8 cellular contexts compared by ENCODE assay signal in genomic region chr9:37650873-37651768, GRCh38. TPM values are rescaled to one million over a fixed set of nuclear protein-coding genes. Genes with fewer than 3 reads are reported as not detected.
A peak's percentile ranks its signal among the peaks of the same experiment; 100 is the strongest.
DNase-seq lines count a peak whose midpoint lies in the region; ATAC-seq and TF ChIP-seq lines count a peak whose summit lies in the region.

A gene with protein sequence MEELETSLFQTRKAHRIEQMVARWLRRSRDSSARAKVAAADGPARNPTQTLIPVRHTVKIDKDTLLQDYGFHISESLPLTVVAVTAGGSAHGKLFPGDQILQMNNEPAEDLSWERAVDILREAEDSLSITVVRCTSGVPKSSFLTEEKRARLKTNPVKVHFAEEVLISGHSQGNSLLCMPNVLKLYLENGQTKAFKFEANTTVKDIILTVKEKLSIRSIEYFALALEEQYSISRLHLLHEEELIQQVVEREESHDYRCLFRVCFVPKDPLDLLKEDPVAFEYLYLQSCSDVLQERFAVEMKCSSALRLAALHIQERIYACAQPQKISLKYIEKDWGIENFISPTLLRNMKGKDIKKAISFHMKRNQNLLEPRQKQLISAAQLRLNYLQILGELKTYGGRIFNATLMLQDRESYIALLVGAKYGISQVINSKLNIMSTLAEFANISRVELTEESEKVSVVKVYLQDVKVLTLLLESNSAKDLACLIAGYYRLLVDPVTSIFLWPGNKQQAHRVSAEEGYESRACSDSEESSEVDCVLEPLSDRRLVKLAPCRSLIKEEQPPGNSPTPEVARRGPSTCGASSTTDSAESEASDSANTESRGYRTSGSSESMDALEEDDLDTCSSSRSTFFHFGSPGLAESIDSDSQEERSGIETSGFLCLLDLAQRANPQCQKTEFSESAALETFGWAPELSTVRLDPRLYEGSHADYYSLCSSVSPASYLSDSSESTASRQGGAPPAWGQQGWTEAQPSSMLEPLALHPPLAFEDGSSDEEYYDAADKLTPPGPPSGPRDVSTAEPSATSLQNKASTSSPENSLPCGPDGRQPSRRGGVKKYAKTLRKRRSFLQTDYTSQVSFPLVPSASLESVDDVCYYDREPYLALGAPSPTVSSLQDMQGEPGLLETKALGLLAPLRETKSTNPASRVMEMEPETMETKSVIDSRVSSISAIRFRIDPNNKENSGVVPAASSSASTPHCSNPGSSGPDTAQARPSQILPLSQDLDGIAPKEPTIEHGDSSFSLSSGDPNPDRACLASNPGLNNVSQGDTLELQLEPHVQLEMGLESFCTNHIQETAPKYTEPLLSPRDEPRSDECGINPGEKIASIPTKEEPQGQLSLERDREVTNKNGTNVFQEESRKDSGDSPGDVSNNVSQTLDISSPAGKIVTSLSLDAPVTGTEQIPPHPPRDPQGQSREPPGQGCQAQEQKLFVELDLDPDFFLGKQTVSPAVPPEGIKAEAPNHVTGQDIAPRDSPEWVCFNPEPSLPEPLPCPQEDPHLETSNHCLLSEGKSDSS (N-terminal part only) (plus strand): TSS chr9:37650954. CDS start chr9:37692642, 41,688 bp downstream.

- no peaks in the 10 kb centered on the region for H3K9me2 ChIP-seq in Loucy (replicated peaks; ENCODE audit: low read depth, low read length)

- H3K4me3 Mint-ChIP-seq in brain, result peak within 1 kb of the TSS; percentile 80 to 86 (median 83)

- no peaks in the 10 kb centered on the region for H3K79me2 ChIP-seq in Loucy (ENCODE audit: insufficient read depth, low read length)
- no peaks in the 10 kb centered on the region for H3K79me2 ChIP-seq in smooth muscle cell (ENCODE audit: low read depth)

- H3K4me2 ChIP-seq in Loucy (ENCODE audit: low read depth, low read length, poor library complexity, severe bottlenecking) (peak within 1 kb of the TSS; percentile 57), smooth muscle cell (peak within 1 kb of the TSS; percentile 93)

- TF ChIP-seq CTCF in Loucy (conservative IDR thresholded peaks at IDR 0.05; ENCODE audit: low read length) (no peak), brain (conservative IDR thresholded peaks at IDR 0.05) (no peak), smooth muscle cell (IDR thresholded peaks at IDR 0.05; ENCODE audit: borderline replicate concordance, insufficient read depth, poor library complexity, severe bottlenecking) (no peak)

- no peaks in the 10 kb centered on the region for H3K36me3 ChIP-seq in Loucy (ENCODE audit: insufficient read depth, low read length)
- no peaks in the 10 kb centered on the region for H3K36me3 ChIP-seq in iPS-20b (ENCODE audit: insufficient read depth, low read depth, low read length)
- no peaks in the 10 kb centered on the region for H3K36me3 ChIP-seq in smooth muscle cell (ENCODE audit: low read depth)

- H3K9ac ChIP-seq in Loucy (ENCODE audit: low read depth, low read length, poor library complexity, severe bottlenecking) (no peak within 1 kb of the TSS), iPS-20b (ENCODE audit: low read depth, low read length) (no peak within 1 kb of the TSS; the same call in 1 of the 2 replicates), smooth muscle cell (ENCODE audit: low read depth) (no peak within 1 kb of the TSS)

- no peaks in the 10 kb centered on the region for H3K36me3 Mint-ChIP-seq in brain

- H4K20me1 ChIP-seq in Loucy (ENCODE audit: insufficient read depth, low read length, poor library complexity, severe bottlenecking), result no peaks in the 10 kb centered on the region
- no peaks in the 10 kb centered on the region for H4K20me1 ChIP-seq in smooth muscle cell (ENCODE audit: low read depth)

- peak within 1 kb of the TSS; percentile 58 for H3K4me3 ChIP-seq in Loucy (ENCODE audit: low read length, poor library complexity, severe bottlenecking)
- peak within 1 kb of the TSS; percentile 71 for H3K4me3 ChIP-seq in iPS-20b (ENCODE audit: low read length)
- peak within 1 kb of the TSS; percentile 60 for H3K4me3 ChIP-seq in smooth muscle cell

- peak; percentile 80 for ATAC-seq in GM21737 (IDR thresholded peaks at IDR 0.05; ENCODE audit: unreplicated experiment)

- H3K4me1 ChIP-seq in Loucy (ENCODE audit: insufficient read depth, low read length, poor library complexity, severe bottlenecking) (no peaks in the 10 kb centered on the region), iPS-20b (ENCODE audit: insufficient read depth, low read length) (no peaks in the 10 kb centered on the region), smooth muscle cell (ENCODE audit: low read depth) (peaks cover 7% of the 10 kb centered on the region)

- H3K9me3 ChIP-seq in Loucy (ENCODE audit: insufficient read depth, low read depth, low read length) (no peaks in the 10 kb centered on the region), iPS-20b (ENCODE audit: insufficient read depth, low read depth, low read length) (no peaks in the 10 kb centered on the region), smooth muscle cell (replicated peaks; ENCODE audit: low read depth) (no peaks in the 10 kb centered on the region)

- H3K27ac Mint-ChIP-seq in brain, result peak within 1 kb of the TSS in 2 of 5 experiments; percentile 9 to 39

- peak; percentile 52 for DNase-seq in EH (ENCODE audit: low read depth)
- DNase-seq in T-helper 9 cell, result peak; percentile 41
- peak; percentile 12 for DNase-seq in smooth muscle cell (lab: John Stamatoyannopoulos, UW; ENCODE audit: unreplicated experiment)
- DNase-seq in inferior parietal cortex (ENCODE audit: extremely low spot score), result no peak

- H2AFZ ChIP-seq in Loucy (ENCODE audit: low read length) (no peak within 1 kb of the TSS), smooth muscle cell (ENCODE audit: low read depth) (peak within 1 kb of the TSS; percentile 89)

- H3K27ac ChIP-seq in iPS-20b (ENCODE audit: low read length) (no peak within 1 kb of the TSS), smooth muscle cell (ENCODE audit: low read depth) (no peak within 1 kb of the TSS)

- H3K9me3 Mint-ChIP-seq in brain, result peaks cover 0 to 5% (median 2%) of the 10 kb centered on the region in 5 experiments

- peaks cover 25% of the 10 kb centered on the region for H3K4me1 Mint-ChIP-seq in brain

- H3F3A ChIP-seq in Loucy (ENCODE audit: low read depth) (no peaks in the 10 kb centered on the region), smooth muscle cell (ENCODE audit: low read depth) (no peaks in the 10 kb centered on the region)

- WGBS in smooth muscle cell (ENCODE audit: low lambda C conversion rate), result 4% methylated on average over 64 of the region's 73 CpGs

- H3K27me3 Mint-ChIP-seq in brain, result peaks cover 74% of the 10 kb centered on the region

- peaks cover 48% of the 10 kb centered on the region for H3K27me3 ChIP-seq in Loucy (ENCODE audit: insufficient read depth, low read length, poor library complexity, severe bottlenecking)
- peaks cover 85% of the 10 kb centered on the region for H3K27me3 ChIP-seq in iPS-20b (ENCODE audit: insufficient read depth, low read length)
- H3K27me3 ChIP-seq in smooth muscle cell (ENCODE audit: low read depth), result peaks cover 92% of the 10 kb centered on the region

RNA-seq across cellular contexts. Expression of the gene that starts here (rescaled TPM):
- polyA plus RNA-seq in brain (ENCODE audit: insufficient read depth, low read depth, low replicate concordance) (7.6 TPM), smooth muscle cell (not detected in 2 replicates)
- total RNA-seq in smooth muscle cell, result 0.22 TPM in 1 of 2 replicates, not detected in the other

Comparison
In these comparisons a context has a peak if more than half of its experiments do, and no peak if none do; other contexts are left out.
1. Peak in DNase-seq, H3K4me3 ChIP-seq and H3K4me2 ChIP-seq in smooth muscle cell; RNA of the gene not detected or under 1 TPM.